In the genomic region with DNA sequence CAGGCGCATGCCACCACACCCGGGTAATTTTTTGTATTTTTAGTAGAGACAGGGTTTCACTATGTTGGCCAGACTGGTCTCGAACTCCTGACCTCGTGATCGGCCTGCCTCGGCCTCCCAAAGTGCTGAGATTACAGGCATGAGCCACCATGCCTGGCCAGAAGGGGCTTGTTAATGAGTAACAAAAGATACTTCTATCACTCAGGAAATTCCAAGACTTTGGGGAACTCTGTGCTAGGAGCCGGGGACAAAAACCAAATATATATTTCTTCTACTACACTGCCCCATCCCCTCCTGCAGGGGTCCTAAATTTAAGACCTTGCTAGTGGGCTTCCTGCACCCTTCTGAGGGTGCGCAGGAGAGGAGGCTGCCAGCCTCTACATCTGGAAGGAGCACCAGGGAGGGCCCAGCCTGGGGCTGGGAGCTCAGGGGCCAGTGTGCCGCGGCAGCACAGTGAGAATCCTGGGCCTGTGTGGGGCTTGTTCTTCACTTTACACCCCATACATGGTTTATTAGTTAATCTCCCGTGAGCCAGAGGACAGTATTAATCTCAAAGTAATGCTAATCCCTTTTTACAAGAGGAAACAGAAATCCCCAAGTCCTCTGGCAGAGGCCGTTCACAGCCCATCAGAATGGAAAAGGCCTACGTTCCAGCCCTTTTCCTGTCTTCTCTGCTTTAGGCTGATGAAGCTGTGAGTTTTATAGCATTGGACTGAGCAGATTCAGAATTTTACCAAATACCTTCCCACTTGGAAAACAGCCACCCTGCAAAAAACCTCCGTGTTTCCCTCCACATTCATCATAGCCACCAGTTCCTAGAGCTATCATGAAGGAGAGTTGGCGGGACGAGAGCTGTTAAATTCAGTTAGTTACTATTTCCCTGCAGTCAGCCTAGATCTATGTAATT, we compare ENCODE assay signal across 10 cellular contexts. TPM values are rescaled to one million over a fixed set of nuclear protein-coding genes. Genes with fewer than 3 reads are reported as not detected.
DNase-seq lines count a peak whose midpoint lies in the region; ATAC-seq and TF ChIP-seq lines count a peak whose summit lies in the region.
"Had no signal": no experiment of that assay in that cellular context is flagged by ENCODE, and none has a peak within 500 bp of the region (broad histone marks: within the 10 kb centered on the region; RNA-seq: fewer than 3 reads in every experiment).

No MANE protein-coding gene starts in this region.

- intact Hi-C loops in sigmoid colon (cut with DNase I), result loop anchor here (5.0 kb wide), 1 partner anchor 63 kb away; no protein-coding TSS in a partner anchor

- 62 to 68% methylated on average over 12 to 15 of the region's 16 CpGs for WGBS in gastroesophageal sphincter (ENCODE audit: low coverage in 1 of 2), 2 donors
- 83 to 86% methylated on average over 16 of the region's 16 CpGs for WGBS in sigmoid colon, 2 donors

- H3K9me3 ChIP-seq in RWPE2 (ENCODE audit: severe bottlenecking) (no peaks in the 10 kb centered on the region), gastroesophageal sphincter (no peaks in the 10 kb centered on the region), sigmoid colon (no peaks in the 10 kb centered on the region)

- DNase-seq in Caki2 (ENCODE audit: low read depth) (peak; percentile 47), RWPE2 (ENCODE audit: low spot score) (no peak), sigmoid colon (no peak)
- DNase-seq in activated naive CD8-positive, alpha-beta T cell treated with anti-CD3 and anti-CD28 coated beads for 36 hours, result no peak
- DNase-seq: DMS 273 treated with DMSO at 0.1 percent for 48 hours had no signal

- H3K27me3 Mint-ChIP-seq in activated naive CD8-positive, alpha-beta T cell treated with anti-CD3 and anti-CD28 coated beads for 36 hours, result no peaks in the 10 kb centered on the region

- no peak for TF ChIP-seq EP300 in gastroesophageal sphincter (IDR thresholded peaks at IDR 0.05)
- TF ChIP-seq EP300 in sigmoid colon (IDR thresholded peaks at IDR 0.05), result no peak

- peaks cover 3% of the 10 kb centered on the region for H3K36me3 Mint-ChIP-seq in activated naive CD8-positive, alpha-beta T cell treated with anti-CD3 and anti-CD28 coated beads for 36 hours

- H3K36me3 ChIP-seq in RWPE2 (ENCODE audit: low read depth), result 0 out of 2 replicates have a peak, but pooled peaks cover 9% of the 10 kb centered on the region
- H3K36me3 ChIP-seq in gastroesophageal sphincter, result no peaks in the 10 kb centered on the region
- no peaks in the 10 kb centered on the region for H3K36me3 ChIP-seq in sigmoid colon

- H3K9me3 Mint-ChIP-seq in activated naive CD8-positive, alpha-beta T cell treated with anti-CD3 and anti-CD28 coated beads for 36 hours, result no peaks in the 10 kb centered on the region

- TF ChIP-seq POLR2A in gastroesophageal sphincter (IDR thresholded peaks at IDR 0.05) (no peak), sigmoid colon (IDR thresholded peaks at IDR 0.05) (no peak)

- no peak overlapping the region for H3K4me3 Mint-ChIP-seq in activated naive CD8-positive, alpha-beta T cell treated with anti-CD3 and anti-CD28 coated beads for 36 hours

- TF ChIP-seq CTCF in RWPE2 (IDR thresholded peaks at IDR 0.05; ENCODE audit: poor library complexity, severe bottlenecking) (no peak), gastroesophageal sphincter (IDR thresholded peaks at IDR 0.05) (no peak), sigmoid colon (IDR thresholded peaks at IDR 0.05) (no peak)

- in situ Hi-C loops in Caki2 (cut with HindIII; ENCODE audit: low pct_unique_long_range_greater_than_20kb, low sequenced_read_pairs), result no loop called here

- H3K27ac ChIP-seq in RWPE2 (ENCODE audit: poor library complexity, severe bottlenecking) (peak overlapping the region; percentile 45), gastroesophageal sphincter (peak overlapping the region; percentile 52 to 92 (median 87)), sigmoid colon (peak overlapping the region; percentile 79 to 92 (median 84))
- H3K27ac ChIP-seq: KMS-11 had no signal

- H3K4me3 ChIP-seq in RWPE2 (ENCODE audit: severe bottlenecking) (no peak overlapping the region), gastroesophageal sphincter (no peak overlapping the region), sigmoid colon (no peak overlapping the region)

- H3K4me1 Mint-ChIP-seq in activated naive CD8-positive, alpha-beta T cell treated with anti-CD3 and anti-CD28 coated beads for 36 hours, result peaks cover 4% of the 10 kb centered on the region

- no peak overlapping the region for H3K27ac Mint-ChIP-seq in activated naive CD8-positive, alpha-beta T cell treated with anti-CD3 and anti-CD28 coated beads for 36 hours

- peaks cover 12% of the 10 kb centered on the region for H3K4me1 ChIP-seq in RWPE2 (ENCODE audit: insufficient read depth, poor library complexity, severe bottlenecking)
- H3K4me1 ChIP-seq in gastroesophageal sphincter, result peaks cover 14 to 100% (median 41%) of the 10 kb centered on the region in 3 donors
- H3K4me1 ChIP-seq in sigmoid colon, result peaks cover 0 to 62% (median 43%) of the 10 kb centered on the region in 4 donors

- ATAC-seq in RWPE2 (ENCODE audit: low read depth), result no peak
- ATAC-seq in gastroesophageal sphincter, result no peak
- no peak for ATAC-seq in HG02981 (IDR thresholded peaks at IDR 0.05; ENCODE audit: unreplicated experiment)
- ATAC-seq in GM21447 (IDR thresholded peaks at IDR 0.05; ENCODE audit: unreplicated experiment), result no peak
- no peak for ATAC-seq in activated CD4-positive, CD25-positive, alpha-beta regulatory T cell treated with anti-CD3 and anti-CD28 coated beads, Interleukin-2, amount 50 U/mL, for 24 hours

- H3K27me3 ChIP-seq in RWPE2 (ENCODE audit: insufficient read depth, poor library complexity, severe bottlenecking) (no peaks in the 10 kb centered on the region), gastroesophageal sphincter (no peaks in the 10 kb centered on the region), sigmoid colon (no peaks in the 10 kb centered on the region)

RNA-seq across cellular contexts. Expression of a gene that starts 44.4 kb away (rescaled TPM):
- 2.8 and 3.1 TPM in 2 replicates for total RNA-seq in Caki2 (2014; rRNA removed; shearing (Covaris generic); ENCODE audit: low replicate concordance)
- under 1 TPM in 1 of 4 donors, not detected in 3; 0.85 TPM for total RNA-seq in gastroesophageal sphincter
- 1 to 10 TPM in 1 of 4 donors, under 1 TPM in 1, not detected in 2; 0.28 to 1.4 TPM for total RNA-seq in sigmoid colon
- polyA plus RNA-seq in sigmoid colon, result under 1 TPM in 2 of 3 donors, not detected in 1; 0.77 to 0.92 TPM
- total RNA-seq in activated naive CD8-positive, alpha-beta T cell treated with anti-CD3 and anti-CD28 coated beads for 36 hours, result under 1 TPM; 0.52 to 0.91 TPM
